Comparison of ENCODE assay signal across 1 cellular context in genomic region chr2:191228861-191229260, GRCh38.
TF ChIP-seq lines count a peak whose summit lies in the region.

No MANE protein-coding gene starts in this region.

TF ChIP-seq in IMR-90, 13 proteins besides CTCF, POLR2A, EP300 and RAD21 (continued from another document):
- no peak for TF ChIP-seq FOS (IDR thresholded peaks at IDR 0.05; ENCODE audit: low read depth, low read length)
